In the genomic region with DNA sequence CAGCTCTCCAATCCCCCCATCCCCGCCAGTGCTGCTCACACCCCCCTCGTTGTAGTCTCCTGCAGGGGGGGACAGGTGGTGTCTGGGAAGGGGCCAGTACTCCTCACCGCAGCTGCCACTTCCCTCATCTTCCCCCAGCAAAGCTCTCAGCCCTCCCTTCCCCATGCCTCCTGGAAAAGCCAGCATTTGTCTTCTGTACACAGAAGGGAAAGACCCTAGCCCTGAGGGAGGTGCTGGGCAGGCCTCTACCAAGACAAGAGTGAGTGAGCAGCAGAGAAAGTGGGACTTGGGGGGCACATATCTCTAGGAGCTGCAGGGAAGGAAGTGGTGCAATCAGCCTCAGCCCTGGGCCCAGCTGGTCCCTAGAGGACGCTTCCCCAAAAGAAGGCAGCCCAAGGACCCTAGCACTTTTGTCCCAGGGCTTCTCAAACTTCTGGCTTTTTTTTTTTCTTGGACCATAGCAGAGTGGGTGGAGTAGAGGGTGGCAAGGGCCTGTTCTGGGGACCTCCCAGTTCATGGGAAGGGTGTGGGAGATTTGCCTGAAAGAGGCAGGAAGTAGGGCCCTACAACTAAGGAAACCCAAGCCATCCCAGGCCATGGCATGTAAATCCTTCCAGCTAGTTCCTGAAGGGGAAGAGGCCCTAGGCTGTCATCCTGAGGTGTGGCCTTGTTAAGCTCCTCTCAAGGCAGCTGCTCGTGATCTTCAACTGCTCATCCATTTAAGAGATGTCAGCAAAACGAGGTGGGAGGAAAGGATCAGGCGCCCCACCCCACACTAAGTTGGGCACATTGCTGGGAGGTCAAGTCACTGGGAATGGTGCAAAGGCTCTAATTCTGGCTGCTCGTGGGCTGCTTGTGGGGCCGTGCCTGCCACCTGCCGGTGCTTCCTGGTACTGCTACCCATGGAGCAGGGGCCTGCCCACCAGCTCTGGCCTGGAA, we compare ENCODE assay signal across 1 cellular context.
TF ChIP-seq lines count a peak whose summit lies in the region.

No MANE protein-coding gene starts in this region.

TF ChIP-seq in H1, 55 proteins besides CTCF, POLR2A, EP300 and RAD21:
- TF ChIP-seq RFX5 (IDR thresholded peaks at IDR 0.05; ENCODE audit: borderline replicate concordance, low read depth, low read length) (no peak), EZH2 (IDR thresholded peaks at IDR 0.05; ENCODE audit: low read depth, low read length, severe bottlenecking) (no peak), KDM4A (IDR thresholded peaks at IDR 0.05; ENCODE audit: low read depth, low read length, severe bottlenecking) (no peak), TEAD4 (IDR thresholded peaks at IDR 0.05; ENCODE audit: low read depth, low read length) (no peak), SP1 (IDR thresholded peaks at IDR 0.05; ENCODE audit: low read depth, low read length) (no peak), FOSL1 (IDR thresholded peaks at IDR 0.05; ENCODE audit: insufficient read depth, low read depth, low read length) (no peak), RBBP5 (IDR thresholded peaks at IDR 0.05; ENCODE audit: borderline replicate concordance, low read depth, low read length) (no peak), GABPA (IDR thresholded peaks at IDR 0.05; ENCODE audit: borderline replicate concordance, insufficient read depth, low read length) (0 out of 2 replicates have a peak, but pooled peaks have one; percentile 41), HDAC6 (IDR thresholded peaks at IDR 0.05; ENCODE audit: low read depth, low read length) (no peak), KDM5A (IDR thresholded peaks at IDR 0.05; ENCODE audit: low read length) (no peak), GTF2F1 (IDR thresholded peaks at IDR 0.05; ENCODE audit: borderline replicate concordance, low read depth, low read length) (no peak), ZNF274 (IDR thresholded peaks at IDR 0.05; ENCODE audit: borderline replicate concordance, extremely low read depth, low read length) (no peak), JUND (IDR thresholded peaks at IDR 0.05; ENCODE audit: low read length) (peak; percentile 40; the same call in 1 of the 2 replicates), PHF8 (conservative IDR thresholded peaks at IDR 0.05; ENCODE audit: low read depth, low read length) (no peak), YY1 (IDR thresholded peaks at IDR 0.05; ENCODE audit: low read depth, low read length) (0 out of 2 replicates have a peak, but pooled peaks have one; percentile 40), TCF12 (IDR thresholded peaks at IDR 0.05; ENCODE audit: low read depth, low read length) (no peak), ATF2 (IDR thresholded peaks at IDR 0.05; ENCODE audit: low read length) (no peak), BCL11A (IDR thresholded peaks at IDR 0.05; ENCODE audit: low read depth in 2 of 2, low read length in 2 of 2) (no peak), JUN (IDR thresholded peaks at IDR 0.05; ENCODE audit: low read depth, low read length) (no peak)
- TF ChIP-seq, protein P1, sequence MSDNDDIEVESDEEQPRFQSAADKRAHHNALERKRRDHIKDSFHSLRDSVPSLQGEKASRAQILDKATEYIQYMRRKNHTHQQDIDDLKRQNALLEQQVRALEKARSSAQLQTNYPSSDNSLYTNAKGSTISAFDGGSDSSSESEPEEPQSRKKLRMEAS (IDR thresholded peaks at IDR 0.05) = 0 out of 2 replicates have a peak, but pooled peaks have one; percentile 22
TF ChIP-seq in H1: peak in this region for 4.
